Comparison of ENCODE assay signal across 14 cellular contexts in genomic region chr14:66099451-66099850, GRCh38.
"Had no signal": no experiment of that assay in that cellular context is flagged by ENCODE, and none has a peak within 500 bp of the region (broad histone marks: within the 10 kb centered on the region; RNA-seq: fewer than 3 reads in every experiment).

No MANE protein-coding gene starts in this region.

- H3K36me3 ChIP-seq: brain microvascular endothelial cell, gastrocnemius medialis, heart left ventricle, lower lobe of right lung, right atrium auricular region, tibial nerve, vagina had no signal

- DNase-seq: activated CD4-positive, CD25-positive, alpha-beta regulatory T cell treated with anti-CD3 and anti-CD28 coated beads, Interleukin-2, amount 50 U/mL, for 72 hours; brain microvascular endothelial cell; dermis blood vessel endothelial cell; gastrocnemius medialis; heart left ventricle; left colon; lower lobe of right lung; nephron progenitor cell; stimulated activated CD4-positive, alpha-beta T cell treated with anti-CD3 and anti-CD28 coated beads, Interleukin-4, amount 100 ng/mL, for 1 hour; stimulated activated naive CD4-positive, alpha-beta T cell treated with Interleukin-2 at 50 U/mL for 16 hours had no signal

- H3K27ac ChIP-seq: brain microvascular endothelial cell, gastrocnemius medialis, heart left ventricle, lower lobe of right lung, right atrium auricular region, skin epidermis, tibial nerve, vagina had no signal

- H3K4me3 ChIP-seq: gastrocnemius medialis, heart left ventricle, lower lobe of right lung, right atrium auricular region, skin epidermis, tibial nerve, vagina had no signal

- H3K9me3 ChIP-seq: gastrocnemius medialis, heart left ventricle, lower lobe of right lung, right atrium auricular region, tibial nerve, vagina had no signal

- H3K4me1 ChIP-seq: gastrocnemius medialis, heart left ventricle, lower lobe of right lung, right atrium auricular region, tibial nerve, vagina had no signal

- H3K27me3 ChIP-seq: brain microvascular endothelial cell, gastrocnemius medialis, right atrium auricular region, tibial nerve, vagina had no signal

- ATAC-seq: gastrocnemius medialis, heart left ventricle, left colon, lower lobe of right lung had no signal
